8 cellular contexts compared by ENCODE assay signal in genomic region chr19:13588953-13589833, GRCh38.
A peak's percentile ranks its signal among the peaks of the same experiment; 100 is the strongest.
DNase-seq lines count a peak whose midpoint lies in the region; TF ChIP-seq lines count a peak whose summit lies in the region.

No MANE protein-coding gene starts in this region.

- no peak overlapping the region for H2BK120ac ChIP-seq in trophoblast cell (ENCODE audit: insufficient read depth, low read length, poor library complexity)

- H3K27ac Mint-ChIP-seq in Calu3 (ENCODE audit: unreplicated experiment) = no peak overlapping the region
- no peak overlapping the region for H3K27ac Mint-ChIP-seq in type B pancreatic cell

- H3K4me1 Mint-ChIP-seq in Calu3 (ENCODE audit: low read depth, unreplicated experiment) (no peaks in the 10 kb centered on the region), type B pancreatic cell (ENCODE audit: unreplicated experiment) (no peaks in the 10 kb centered on the region)

- H3K27me3 ChIP-seq in HUES48 (ENCODE audit: control insufficient read depth, insufficient read depth, low read length) (no peaks in the 10 kb centered on the region; the same call in 1 of the 2 replicates), trophoblast cell (ENCODE audit: insufficient read depth, low read length) (no peaks in the 10 kb centered on the region)

- H3K9me3 ChIP-seq in HUES48 (ENCODE audit: control insufficient read depth, insufficient read depth, low read length) (no peaks in the 10 kb centered on the region), SK-N-MC (ENCODE audit: low read depth, low read length) (no peaks in the 10 kb centered on the region), trophoblast cell (ENCODE audit: insufficient read depth, low read depth, low read length) (no peaks in the 10 kb centered on the region)

- H2AFZ ChIP-seq in trophoblast cell (ENCODE audit: insufficient read depth, low read length, poor library complexity) = no peak overlapping the region

- H3K36me3 Mint-ChIP-seq in Calu3 (ENCODE audit: insufficient read depth, unreplicated experiment) (no peaks in the 10 kb centered on the region), type B pancreatic cell (no peaks in the 10 kb centered on the region)

- CTCF ChIA-PET in Calu3 (lab: Charles Lee) = interaction anchor here (1.2 to 1.5 kb wide), 2 partner anchors 307 to 311 kb away, joined by 3 to 9 read pairs; no protein-coding TSS in a partner anchor

- no peak overlapping the region for H4K91ac ChIP-seq in trophoblast cell (ENCODE audit: low read depth, low read length)

- H3K4me1 ChIP-seq in HUES48 (ENCODE audit: control insufficient read depth, insufficient read depth, low read length) (no peaks in the 10 kb centered on the region), trophoblast cell (ENCODE audit: control insufficient read depth in 1 of 2, insufficient read depth in 2 of 2, low read length in 2 of 2) (no peaks in the 10 kb centered on the region)

- intact Hi-C loops in Calu3 (cut with micrococcal nuclease; ENCODE audit: unreplicated experiment) = loop anchor here (1.0 kb wide), 1 partner anchor 312 kb away; no protein-coding TSS in a partner anchor

- H3K4me2 ChIP-seq in trophoblast cell (ENCODE audit: low read length) = no peak overlapping the region

- peak; percentile 85 for DNase-seq in Calu3
- no peak for DNase-seq in SK-N-MC (ENCODE audit: low read depth, low spot score)
- DNase-seq in activated gamma-delta T cell treated with anti-CD3 and anti-CD28 coated beads, Interleukin-2, amount 50 U/mL, for 16 hours (ENCODE audit: low read depth) = peak; percentile 73
- DNase-seq in globus pallidus (ENCODE audit: low spot score) = peak; percentile 22
- peak; percentile 50 to 82 for DNase-seq in trophoblast cell
- peak; percentile 89 for DNase-seq in type B pancreatic cell (ENCODE audit: extremely low spot score, unreplicated experiment)
- no peak for DNase-seq in NCI-H526 treated with DMSO at 0.1 percent for 48 hours (lab: John Stamatoyannopoulos, UW)

- no peak overlapping the region for H4K8ac ChIP-seq in trophoblast cell (ENCODE audit: low read depth, low read length)

- H2AK5ac ChIP-seq in trophoblast cell (ENCODE audit: low read length) = no peak overlapping the region

- H3K27ac ChIP-seq in HUES48 (ENCODE audit: low read depth, low read length) = no peak overlapping the region
- H3K27ac ChIP-seq in SK-N-MC = no peak overlapping the region
- no peak overlapping the region for H3K27ac ChIP-seq in trophoblast cell (ENCODE audit: low read depth, low read length)

- H3K4me3 ChIP-seq in HUES48 (ENCODE audit: low read depth, low read length) (peak overlapping the region; percentile 25; the same call in 1 of the 2 replicates), SK-N-MC (peak overlapping the region; percentile 66), trophoblast cell (ENCODE audit: low read depth, low read length) (no peak overlapping the region)

- H2BK12ac ChIP-seq in trophoblast cell (ENCODE audit: low read length) = no peak overlapping the region

- BruUV-seq in Calu3 (replicated peaks; lab: Mats Ljungman, UMichigan) = no TSS peak

- no peaks in the 10 kb centered on the region for H3K79me2 ChIP-seq in trophoblast cell (ENCODE audit: control insufficient read depth, insufficient read depth, low read length, poor library complexity)

- H3K4ac ChIP-seq in trophoblast cell (ENCODE audit: low read depth, low read length) = no peak overlapping the region

- peak; percentile 88 for TF ChIP-seq CTCF in Calu3 (IDR thresholded peaks at IDR 0.05; ENCODE audit: unreplicated experiment)
- peak; percentile 99 for TF ChIP-seq CTCF in type B pancreatic cell (conservative IDR thresholded peaks at IDR 0.05)

- H3K18ac ChIP-seq in trophoblast cell (ENCODE audit: low read length) = no peak overlapping the region

- H3K36me3 ChIP-seq in HUES48 (ENCODE audit: control insufficient read depth, insufficient read depth, low read length) (no peaks in the 10 kb centered on the region), SK-N-MC (ENCODE audit: insufficient read depth, low read length) (no peaks in the 10 kb centered on the region), trophoblast cell (ENCODE audit: control insufficient read depth in 1 of 2, insufficient read depth in 2 of 2, low read length in 2 of 2) (no peaks in the 10 kb centered on the region)

- no peak overlapping the region for H3K4me3 Mint-ChIP-seq in Calu3 (ENCODE audit: low read depth, unreplicated experiment)
- no peak overlapping the region for H3K4me3 Mint-ChIP-seq in type B pancreatic cell

- no peak overlapping the region for H3K9ac ChIP-seq in HUES48 (ENCODE audit: low read depth, low read length)
- H3K9ac ChIP-seq in SK-N-MC (ENCODE audit: insufficient read length) = no peak overlapping the region
- H3K9ac ChIP-seq in trophoblast cell (ENCODE audit: low read length) = no peak overlapping the region

- no peak overlapping the region for H3K23ac ChIP-seq in trophoblast cell (ENCODE audit: low read length)

- WGBS in trophoblast cell (ENCODE audit: extremely low coverage, insufficient coverage, insufficient read length) = no CpG with 5 or more reads among the region's 29 CpGs

- H3K9me3 Mint-ChIP-seq in Calu3 (ENCODE audit: low read depth, unreplicated experiment) (no peaks in the 10 kb centered on the region), type B pancreatic cell (no peaks in the 10 kb centered on the region)

- H3K27me3 Mint-ChIP-seq in Calu3 (ENCODE audit: unreplicated experiment) (peaks cover 32% of the 10 kb centered on the region), type B pancreatic cell (peaks cover 9% of the 10 kb centered on the region)

- no peak overlapping the region for H3K14ac ChIP-seq in trophoblast cell (ENCODE audit: low read length)

- H2BK5ac ChIP-seq in trophoblast cell (ENCODE audit: low read depth, low read length, poor library complexity) = no peak overlapping the region

- no peak overlapping the region for H4K12ac ChIP-seq in trophoblast cell (ENCODE audit: low read depth, low read length)

- H3K79me1 ChIP-seq in trophoblast cell (ENCODE audit: low read length) = no peaks in the 10 kb centered on the region

Comparison
In these comparisons a context has a peak if more than half of its experiments do, and no peak if none do; other contexts are left out.
1. DNase-seq: peak in Calu3 (single experiment), activated gamma-delta T cell treated with anti-CD3 and anti-CD28 coated beads, Interleukin-2, amount 50 U/mL, for 16 hours (single experiment), globus pallidus (single experiment), trophoblast cell (2 of 2) and type B pancreatic cell (single experiment); none in SK-N-MC (single experiment) and NCI-H526 treated with DMSO at 0.1 percent for 48 hours (single experiment).